1 cellular context compared by ENCODE assay signal in genomic region chr20:62723351-62723750, GRCh38.
TF ChIP-seq lines count a peak whose summit lies in the region.

No MANE protein-coding gene starts in this region.

TF ChIP-seq in GM23338, 12 proteins besides CTCF, POLR2A, EP300 and RAD21:
- TF ChIP-seq ZNF462 (CRISPR knock-in tag; IDR thresholded peaks at IDR 0.05) (no peak), STAT1 (IDR thresholded peaks at IDR 0.05; ENCODE audit: unreplicated experiment) (no peak), JUNB (IDR thresholded peaks at IDR 0.05; ENCODE audit: unreplicated experiment) (no peak), CREB1 (CRISPR knock-in tag; IDR thresholded peaks at IDR 0.05; ENCODE audit: low read depth) (no peak), ETS1 (IDR thresholded peaks at IDR 0.05) (no peak), NANOG (IDR thresholded peaks at IDR 0.05; ENCODE audit: borderline replicate concordance) (no peak)
